In genomic region chr2:81852651-81853050, GRCh38 we compare ENCODE assay signal across 8 cellular contexts.
"Had no signal": no experiment of that assay in that cellular context is flagged by ENCODE, and none has a peak within 500 bp of the region (broad histone marks: within the 10 kb centered on the region; RNA-seq: fewer than 3 reads in every experiment).

No MANE protein-coding gene starts in this region.

- H3K36me3 ChIP-seq: HAP-1 had no signal

- H3K9ac ChIP-seq: GM23248 had no signal

- H2AFZ ChIP-seq: GM23248, GM23338 had no signal

- H3K9me3 ChIP-seq: HAP-1 had no signal

- H3K4me3 ChIP-seq: GM23248, GM23338, HAP-1 had no signal

- H3K27ac ChIP-seq: GM23248 had no signal

- H3K4me2 ChIP-seq: GM23338 had no signal

- DNase-seq: GOT3, H7, H9, HCEC 1CT, HFFc6 had no signal
